In genomic region chr12:46553266-46553665, GRCh38 we compare ENCODE assay signal across 17 cellular contexts.
DNase-seq lines count a peak whose midpoint lies in the region; ATAC-seq and TF ChIP-seq lines count a peak whose summit lies in the region.
"Had no signal": no experiment of that assay in that cellular context is flagged by ENCODE, and none has a peak within 500 bp of the region (broad histone marks: within the 10 kb centered on the region; RNA-seq: fewer than 3 reads in every experiment).

No MANE protein-coding gene starts in this region.

- H3K9me3 ChIP-seq in AG04450 (ENCODE audit: control insufficient read depth, insufficient read depth, low read length) = no peaks in the 10 kb centered on the region
- H3K9me3 ChIP-seq in MG63 = no peaks in the 10 kb centered on the region
- H3K9me3 ChIP-seq: SJCRH30 had no signal

- H3K27me3 Mint-ChIP-seq in chondrocyte (ENCODE audit: low read depth) (no peaks in the 10 kb centered on the region), nephron (ENCODE audit: low read depth) (no peaks in the 10 kb centered on the region)
- H3K27me3 Mint-ChIP-seq in effector memory CD8-positive, alpha-beta T cell = peaks cover 5 to 8% of the 10 kb centered on the region in 2 donors
- H3K27me3 Mint-ChIP-seq: activated CD4-positive, alpha-beta T cell treated with anti-CD3 and anti-CD28 coated beads, Interleukin-2, amount 10 ng/mL, durations not matched to agents 24 days and 14 days; naive thymus-derived CD8-positive, alpha-beta T cell had no signal

- H3K27me3 ChIP-seq in AG04450 (ENCODE audit: control insufficient read depth, insufficient read depth, low read length) (no peaks in the 10 kb centered on the region), MG63 (no peaks in the 10 kb centered on the region), H7 (ENCODE audit: control insufficient read depth, insufficient read depth, low read length) (no peaks in the 10 kb centered on the region)
- H3K27me3 ChIP-seq: SJCRH30 had no signal

- H3K36me3 Mint-ChIP-seq in chondrocyte (ENCODE audit: low read depth) = no peaks in the 10 kb centered on the region
- no peaks in the 10 kb centered on the region for H3K36me3 Mint-ChIP-seq in nephron (ENCODE audit: low read depth)
- peaks cover 3% of the 10 kb centered on the region for H3K36me3 Mint-ChIP-seq in effector memory CD8-positive, alpha-beta T cell (ENCODE audit: insufficient read depth)

- H3K9me3 Mint-ChIP-seq in chondrocyte (ENCODE audit: low read depth) = peaks cover 10% of the 10 kb centered on the region
- H3K9me3 Mint-ChIP-seq in nephron = peaks cover 4% of the 10 kb centered on the region
- H3K9me3 Mint-ChIP-seq in effector memory CD8-positive, alpha-beta T cell = no peaks in the 10 kb centered on the region

- H3K27ac ChIP-seq in AG04450 (ENCODE audit: low read depth, low read length) = peak overlapping the region; percentile 67
- H3K27ac ChIP-seq: C4-2B, SJCRH30 had no signal

- H3K36me3 ChIP-seq in MG63 (no peaks in the 10 kb centered on the region; the same call in 1 of the 2 replicates), H7 (replicated peaks; ENCODE audit: control insufficient read depth, insufficient read depth, low read length) (no peaks in the 10 kb centered on the region)
- H3K36me3 ChIP-seq: SJCRH30 had no signal

- no peak for ATAC-seq in effector memory CD8-positive, alpha-beta T cell (replicated peaks)
- no peak for ATAC-seq in HG03039 (IDR thresholded peaks at IDR 0.05; ENCODE audit: unreplicated experiment)
- no peak for ATAC-seq in HG03432 (IDR thresholded peaks at IDR 0.05; ENCODE audit: unreplicated experiment)
- ATAC-seq: naive thymus-derived CD8-positive, alpha-beta T cell; stimulated activated naive CD8-positive, alpha-beta T cell treated with anti-CD3 and anti-CD28 coated beads, Interleukin-15, Interleukin-2, amounts not matched to agents 100 U/mL and 50 U/mL, for 24 hours had no signal

- DNase-seq in AG04450 (ENCODE audit: low read depth, low spot score) = no peak
- peak; percentile 52 for DNase-seq in MG63
- no peak for DNase-seq in chondrocyte (ENCODE audit: low spot score)
- no peak for DNase-seq in effector memory CD8-positive, alpha-beta T cell
- DNase-seq in H7 = no peak
- DNase-seq: activated CD4-positive, alpha-beta T cell treated with anti-CD3 and anti-CD28 coated beads, Interleukin-2, amount 10 ng/mL, durations not matched to agents 24 days and 14 days; activated naive CD4-positive, alpha-beta T cell treated with anti-CD3 and anti-CD28 coated beads, Interleukin-2, amount 50 U/mL, for 16 hours; effector CD8-positive, alpha-beta T cell; Kasumi-1; naive thymus-derived CD8-positive, alpha-beta T cell; NCI-H446 treated with DMSO at 0.1 percent for 48 hours; SJCRH30; stimulated activated naive CD8-positive, alpha-beta T cell treated with anti-CD3 and anti-CD28 coated beads, Interleukin-15, Interleukin-2, amounts not matched to agents 100 U/mL and 50 U/mL, for 24 hours had no signal

- CTCF ChIA-PET in AG04450 (lab: Charles Lee) = no interaction called here

- H3K4me1 Mint-ChIP-seq in chondrocyte (ENCODE audit: low read depth) = peaks cover 83% of the 10 kb centered on the region
- peaks cover 66% of the 10 kb centered on the region for H3K4me1 Mint-ChIP-seq in nephron
- peaks cover 0 to 3% of the 10 kb centered on the region in 2 donors for H3K4me1 Mint-ChIP-seq in effector memory CD8-positive, alpha-beta T cell (ENCODE audit: low read depth in 2 of 2)

- POLR2A ChIA-PET in AG04450 (lab: Yijun Ruan, JAX) = interaction anchor here (1.4 to 1.8 kb wide), 2 partner anchors 30 to 182 kb away, joined by 4 to 6 read pairs; no protein-coding TSS in a partner anchor

- H3K4me3 ChIP-seq in AG04450 (ENCODE audit: low read depth, low read length) (no peak overlapping the region), MG63 (no peak overlapping the region), H7 (ENCODE audit: insufficient read depth, low read depth, low read length) (no peak overlapping the region)
- H3K4me3 ChIP-seq: SJCRH30 had no signal

- H3K27ac Mint-ChIP-seq in chondrocyte (ENCODE audit: unreplicated experiment) = peak overlapping the region; percentile 81
- peak overlapping the region; percentile 64 to 99 (median 82) for H3K27ac Mint-ChIP-seq in nephron
- no peak overlapping the region for H3K27ac Mint-ChIP-seq in effector memory CD8-positive, alpha-beta T cell
- H3K27ac Mint-ChIP-seq: activated CD4-positive, alpha-beta T cell treated with anti-CD3 and anti-CD28 coated beads, Interleukin-2, amount 10 ng/mL, durations not matched to agents 24 days and 14 days had no signal

- TF ChIP-seq CTCF in AG04450 (IDR thresholded peaks at IDR 0.05; ENCODE audit: low read depth, low read length) (no peak), chondrocyte (IDR thresholded peaks at IDR 0.05) (no peak), nephron (IDR thresholded peaks at IDR 0.05; ENCODE audit: unreplicated experiment in 3 of 3) (no peak)

- H3K4me3 Mint-ChIP-seq in chondrocyte (ENCODE audit: unreplicated experiment) (no peak overlapping the region), nephron (no peak overlapping the region)
- H3K4me3 Mint-ChIP-seq in effector memory CD8-positive, alpha-beta T cell = no peak overlapping the region
- H3K4me3 Mint-ChIP-seq: activated CD4-positive, alpha-beta T cell treated with anti-CD3 and anti-CD28 coated beads, Interleukin-2, amount 10 ng/mL, durations not matched to agents 24 days and 14 days; naive thymus-derived CD8-positive, alpha-beta T cell had no signal

Comparison
In these comparisons a context has a peak if more than half of its experiments do, and no peak if none do; other contexts are left out.
1. H3K27ac Mint-ChIP-seq: peak in chondrocyte (single experiment) and nephron (3 of 3); none in effector memory CD8-positive, alpha-beta T cell (0 of 2).